14 cellular contexts compared by ENCODE assay signal in the genomic region with DNA sequence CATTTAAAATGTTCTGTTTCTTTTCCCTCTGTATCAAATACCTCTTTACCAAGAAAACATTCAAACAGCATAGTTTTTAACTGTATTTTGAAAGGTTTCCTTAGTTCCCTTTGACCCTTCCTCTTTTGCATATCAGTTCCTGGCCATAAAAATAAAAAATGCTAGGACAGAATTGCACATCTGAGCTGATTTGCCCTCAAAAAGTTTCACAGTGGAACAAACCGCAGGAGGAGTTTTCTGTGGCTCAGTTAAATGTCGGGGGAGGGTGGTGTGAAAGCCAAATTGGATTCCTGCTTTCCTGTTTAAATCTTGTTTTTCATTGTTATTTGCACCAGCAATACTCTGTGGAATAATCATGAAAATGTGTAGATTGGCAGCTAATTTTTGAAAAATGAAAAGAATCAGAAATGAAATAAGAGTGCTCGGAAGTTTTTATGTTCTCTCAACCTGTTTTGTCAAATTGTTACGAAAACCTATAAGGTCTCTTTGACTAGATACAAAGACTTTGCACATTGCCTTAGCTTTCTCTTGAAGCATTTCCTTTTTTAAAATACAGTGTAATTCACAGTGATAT. TPM values are rescaled to one million over a fixed set of nuclear protein-coding genes. Genes with fewer than 3 reads are reported as not detected.
DNase-seq lines count a peak whose midpoint lies in the region; TF ChIP-seq lines count a peak whose summit lies in the region.
"Had no signal": no experiment of that assay in that cellular context is flagged by ENCODE, and none has a peak within 500 bp of the region (broad histone marks: within the 10 kb centered on the region; RNA-seq: fewer than 3 reads in every experiment).

No MANE protein-coding gene starts in this region.

- peak overlapping the region; percentile 34 to 91 (median 60); a peak in 21 of 22 replicates for H3K9ac ChIP-seq in BLaER1 treated with 17β-estradiol and CSF1 and Interleukin-3, amounts not matched to agents 10 nM and 100 nM
- peak overlapping the region; percentile 72 for H3K9ac ChIP-seq in SU-DHL-6 (ENCODE audit: low read length)
- H3K9ac ChIP-seq: parathyroid adenoma had no signal

- peak overlapping the region; percentile 9 to 97 (median 86); a peak in 18 of 20 replicates for H3K4me3 ChIP-seq in BLaER1 treated with 17β-estradiol and CSF1 and Interleukin-3, amounts not matched to agents 10 nM and 100 nM
- H3K4me3 ChIP-seq in HL-60 (replicated peaks; ENCODE audit: insufficient read depth, low read length) = no peak overlapping the region
- H3K4me3 ChIP-seq in SU-DHL-6 (ENCODE audit: insufficient read depth, low read length, poor library complexity, severe bottlenecking) = peak overlapping the region; percentile 81
- H3K4me3 ChIP-seq in esophagus squamous epithelium = no peak overlapping the region
- no peak overlapping the region for H3K4me3 ChIP-seq in lower leg skin (ENCODE audit: low read depth, poor library complexity, severe bottlenecking)

- H3K27ac ChIP-seq in BLaER1 treated with 17β-estradiol and CSF1 and Interleukin-3, amounts not matched to agents 10 nM and 100 nM = peak overlapping the region; percentile 28 to 79 (median 63); a peak in 21 of 22 replicates
- H3K27ac ChIP-seq in HL-60 (replicated peaks) (peak overlapping the region; percentile 87), SU-DHL-6 (ENCODE audit: low read depth, low read length) (peak overlapping the region; percentile 93), esophagus squamous epithelium (peak overlapping the region in 3 of 4 donors; percentile 49 to 68 (median 61))
- H3K27ac ChIP-seq: parathyroid adenoma had no signal

- no peak for TF ChIP-seq POLR2A in esophagus squamous epithelium (IDR thresholded peaks at IDR 0.05)
- TF ChIP-seq POLR2A in lower leg skin (IDR thresholded peaks at IDR 0.05) = no peak

- H3K79me2 ChIP-seq in SU-DHL-6 (ENCODE audit: insufficient read depth, low read length) = peaks cover 100% of the 10 kb centered on the region
- H3K79me2 ChIP-seq: parathyroid adenoma had no signal

- peaks cover 72% of the 10 kb centered on the region for H3F3A ChIP-seq in SU-DHL-6 (ENCODE audit: insufficient read depth)

- 45 to 52% methylated on average over 4 of the region's 4 CpGs for WGBS in esophagus squamous epithelium, 2 donors
- 68 to 72% methylated on average over 4 of the region's 4 CpGs for WGBS in lower leg skin, 2 donors

- peak overlapping the region; percentile 86 to 99 (median 94) for H3K4me2 ChIP-seq in BLaER1 treated with 17β-estradiol and CSF1 and Interleukin-3, amounts not matched to agents 10 nM and 100 nM
- H3K4me2 ChIP-seq in SU-DHL-6 (ENCODE audit: low read depth, low read length, poor library complexity, severe bottlenecking) = peak overlapping the region; percentile 91

- H3K9me2 ChIP-seq in SU-DHL-6 (replicated peaks; ENCODE audit: insufficient read depth, low read length) = no peaks in the 10 kb centered on the region

- intact Hi-C loops in esophagus squamous epithelium (cut with DNase I) (no loop called here), cardiac septum (cut with DNase I) (no loop called here), lower leg skin (cut with DNase I; ENCODE audit: low total_unique reads) (no loop called here)

- TF ChIP-seq CTCF in HL-60 (IDR thresholded peaks at IDR 0.05; ENCODE audit: insufficient read depth, low read length) (no peak), SU-DHL-6 (IDR thresholded peaks at IDR 0.05; ENCODE audit: insufficient read depth, low read length, poor library complexity, severe bottlenecking) (no peak), esophagus squamous epithelium (IDR thresholded peaks at IDR 0.05) (no peak), lower leg skin (IDR thresholded peaks at IDR 0.05) (no peak)

- H3K27me3 ChIP-seq in BLaER1 treated with 17β-estradiol and CSF1 and Interleukin-3, amounts not matched to agents 10 nM and 100 nM = no peaks in the 10 kb centered on the region
- H3K27me3 ChIP-seq in HL-60 (ENCODE audit: insufficient read depth, poor library complexity, severe bottlenecking) (no peaks in the 10 kb centered on the region), SU-DHL-6 (ENCODE audit: low read length) (no peaks in the 10 kb centered on the region), esophagus squamous epithelium (peaks cover 0 to 39% (median 0%) of the 10 kb centered on the region in 4 donors)

- peaks cover 0 to 30% (median 5%) of the 10 kb centered on the region in 11 experiments; a peak in 10 of 22 replicates for H3K36me3 ChIP-seq in BLaER1 treated with 17β-estradiol and CSF1 and Interleukin-3, amounts not matched to agents 10 nM and 100 nM
- H3K36me3 ChIP-seq in SU-DHL-6 (ENCODE audit: low read length) = no peaks in the 10 kb centered on the region
- H3K36me3 ChIP-seq in esophagus squamous epithelium = no peaks in the 10 kb centered on the region

- no peaks in the 10 kb centered on the region for H3K9me3 ChIP-seq in BLaER1 treated with 17β-estradiol and CSF1 and Interleukin-3, amounts not matched to agents 10 nM and 100 nM (replicated peaks in 1 of 11)
- H3K9me3 ChIP-seq in SU-DHL-6 (ENCODE audit: insufficient read depth, low read length) (no peaks in the 10 kb centered on the region), esophagus squamous epithelium (no peaks in the 10 kb centered on the region)

- H4K20me1 ChIP-seq in BLaER1 treated with 17β-estradiol and CSF1 and Interleukin-3, amounts not matched to agents 10 nM and 100 nM = peaks cover 53 to 100% (median 91%) of the 10 kb centered on the region in 11 experiments
- no peaks in the 10 kb centered on the region for H4K20me1 ChIP-seq in SU-DHL-6 (ENCODE audit: low read depth, low read length)

- no peak overlapping the region for H2AFZ ChIP-seq in SU-DHL-6 (ENCODE audit: low read depth, low read length, severe bottlenecking)
- H2AFZ ChIP-seq: parathyroid adenoma had no signal

- DNase-seq in HL-60 (ENCODE audit: low read depth in 1 of 2, low spot score in 1 of 2) = peak in 1 of 2 experiments; percentile 63
- no peak for DNase-seq in esophagus squamous epithelium (lab: John Stamatoyannopoulos, UW)
- DNase-seq in HUDEP-2 (lab: John Stamatoyannopoulos, UW; ENCODE audit: unreplicated experiment in 76 of 76) = no peak
- DNase-seq in foreskin melanocyte = no peak
- DNase-seq in cardiac septum (ENCODE audit: low spot score) = no peak
- no peak for DNase-seq in lower leg skin (ENCODE audit: low spot score in 2 of 2)
- DNase-seq: C1 segment of cervical spinal cord, left colon, NCI-H1105, NCI-H774 had no signal

- peaks cover 91 to 100% (median 99%) of the 10 kb centered on the region in 10 experiments for H3K4me1 ChIP-seq in BLaER1 treated with 17β-estradiol and CSF1 and Interleukin-3, amounts not matched to agents 10 nM and 100 nM
- no peaks in the 10 kb centered on the region for H3K4me1 ChIP-seq in esophagus squamous epithelium
- H3K4me1 ChIP-seq: parathyroid adenoma had no signal

RNA-seq across cellular contexts. Expression of gene IKZF1, which starts 8.2 kb away (rescaled TPM):
- total RNA-seq in esophagus squamous epithelium (10 to 100 TPM in 2 of 4 donors, 1 to 10 TPM in 2; 4.9 to 29.6 (median 8.4) TPM), cardiac septum (2.2 TPM), lower leg skin (10 to 100 TPM in 1 of 4 donors, 1 to 10 TPM in 3; 5.3 to 10.8 (median 7.6) TPM)
- total RNA-seq: fibroblast of villous mesenchyme had no signal

Comparison
In these comparisons a context has a peak if more than half of its experiments do, and no peak if none do; other contexts are left out.
1. H3K4me3 ChIP-seq: peak in BLaER1 treated with 17β-estradiol and CSF1 and Interleukin-3, amounts not matched to agents 10 nM and 100 nM (10 of 10) and SU-DHL-6 (single experiment); none in HL-60 (single experiment), esophagus squamous epithelium (0 of 4) and lower leg skin (single experiment).
2. Peak in every context shown above with its lines, with median percentiles within 50 percentile points of each other: H3K27ac ChIP-seq.